ENCODE assay signal across 25 cellular contexts in the genomic region with DNA sequence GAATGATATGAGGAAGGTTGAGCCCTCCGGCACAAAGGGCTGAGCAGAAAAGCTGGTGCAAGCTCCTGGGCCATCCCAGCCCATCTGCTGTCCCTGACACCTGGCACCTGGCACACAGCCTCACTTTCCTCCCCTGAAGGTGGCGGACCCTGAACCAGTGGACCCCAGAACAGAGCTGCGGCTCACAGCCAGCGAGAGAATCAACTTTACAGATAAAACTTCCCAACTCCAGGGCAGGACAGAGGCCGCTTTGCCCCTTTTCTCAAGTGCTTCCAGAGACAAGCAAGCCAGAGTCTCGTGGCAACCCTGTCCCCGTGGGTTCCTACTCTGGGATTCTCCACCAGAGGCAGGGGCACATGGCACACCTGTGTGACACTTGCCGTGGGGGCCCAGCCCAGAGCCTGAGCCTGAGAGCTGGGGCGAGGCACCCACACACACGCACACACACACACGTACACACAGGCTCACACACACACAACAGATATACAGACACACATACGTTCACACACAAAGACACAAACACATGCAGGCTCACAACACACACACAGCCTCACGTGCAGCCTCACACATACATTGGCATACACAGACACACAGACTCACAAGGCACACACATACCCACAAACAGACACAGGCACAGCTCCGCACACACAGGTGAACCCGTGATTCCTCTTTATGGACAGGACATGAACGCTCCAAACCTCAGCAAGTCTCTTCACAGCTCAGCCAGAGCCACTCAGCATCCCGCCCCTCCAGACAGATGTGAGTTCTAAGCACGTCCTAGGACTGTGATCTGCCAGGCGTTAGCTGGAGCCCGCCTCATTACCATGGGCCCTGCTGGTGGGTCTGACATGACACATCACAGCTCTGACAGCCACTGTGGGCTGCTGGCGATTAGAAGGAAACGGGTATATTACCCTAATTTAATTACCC.
DNase-seq lines count a peak whose midpoint lies in the region; ATAC-seq and TF ChIP-seq lines count a peak whose summit lies in the region.
"Had no signal": no experiment of that assay in that cellular context is flagged by ENCODE, and none has a peak within 500 bp of the region (broad histone marks: within the 10 kb centered on the region; RNA-seq: fewer than 3 reads in every experiment).

No MANE protein-coding gene starts in this region.

- H3K9me3 Mint-ChIP-seq in stimulated activated naive CD8-positive, alpha-beta T cell treated with anti-CD3 and anti-CD28 coated beads, Interleukin-15, amount 100 ng/mL, for 72 hours = peaks cover 0 to 6% of the 10 kb centered on the region in 2 donors
- H3K9me3 Mint-ChIP-seq: activated CD4-positive, alpha-beta memory T cell treated with anti-CD3 and anti-CD28 coated beads, Interleukin-2, amount 10 ng/mL, durations not matched to agents 7 days and 5 days; central memory CD8-positive, alpha-beta T cell; T-helper 1 cell treated with Interleukin-12 subunit alpha and Interleukin-12 subunit beta and Interleukin-4 antibody, amounts not matched to agents 30 μg/mL and 1 μg/mL, for 36 hours had no signal

- no peak overlapping the region for H3K4me3 ChIP-seq in osteoblast (ENCODE audit: insufficient read depth, low read length)
- H3K4me3 ChIP-seq: BLaER1 treated with 17β-estradiol and CSF1 and Interleukin-3, amounts not matched to agents 10 nM and 100 nM; dorsolateral prefrontal cortex had no signal

- no peaks in the 10 kb centered on the region for H3K27me3 ChIP-seq in osteoblast (ENCODE audit: insufficient read depth, low read length)
- H3K27me3 ChIP-seq: BLaER1 treated with 17β-estradiol and CSF1 and Interleukin-3, amounts not matched to agents 10 nM and 100 nM had no signal

- H2AFZ ChIP-seq in osteoblast (ENCODE audit: low read length) = no peak overlapping the region

- H3K4me2 ChIP-seq in osteoblast (ENCODE audit: insufficient read depth, low read length) = no peak overlapping the region

- H4K20me1 ChIP-seq in osteoblast (ENCODE audit: insufficient read depth, low read length) = no peaks in the 10 kb centered on the region

- H3K27ac Mint-ChIP-seq in stimulated activated naive CD8-positive, alpha-beta T cell treated with anti-CD3 and anti-CD28 coated beads, Interleukin-15, amount 100 ng/mL, for 72 hours = no peak overlapping the region
- H3K27ac Mint-ChIP-seq: activated CD4-positive, alpha-beta memory T cell treated with anti-CD3 and anti-CD28 coated beads, Interleukin-2, amount 10 ng/mL, durations not matched to agents 7 days and 5 days; mesothelial cell of epicardium; naive B cell; T-helper 1 cell treated with Interleukin-12 subunit alpha and Interleukin-12 subunit beta and Interleukin-4 antibody, amounts not matched to agents 30 μg/mL and 1 μg/mL, for 36 hours had no signal

- no peak for TF ChIP-seq POLR2A in GM18505 (IDR thresholded peaks at IDR 0.05; ENCODE audit: borderline replicate concordance, extremely low read depth, insufficient read depth, insufficient read length)

- H3K36me3 ChIP-seq in osteoblast (ENCODE audit: insufficient read depth, low read length) = no peaks in the 10 kb centered on the region
- H3K36me3 ChIP-seq: BLaER1 treated with 17β-estradiol and CSF1 and Interleukin-3, amounts not matched to agents 10 nM and 100 nM had no signal

- no peaks in the 10 kb centered on the region for H3K4me1 ChIP-seq in osteoblast (ENCODE audit: insufficient read depth, low read length)

- no peak overlapping the region for H3K27ac ChIP-seq in osteoblast (ENCODE audit: low read depth, low read length)
- H3K27ac ChIP-seq: BLaER1 treated with 17β-estradiol and CSF1 and Interleukin-3, amounts not matched to agents 10 nM and 100 nM; dorsolateral prefrontal cortex had no signal

- no peaks in the 10 kb centered on the region for H3K9me3 ChIP-seq in osteoblast (ENCODE audit: low read depth, low read length)

- peak; percentile 11 for ATAC-seq in stimulated activated naive CD8-positive, alpha-beta T cell treated with anti-CD3 and anti-CD28 coated beads, Interleukin-15, Interleukin-2, amounts not matched to agents 100 U/mL and 50 U/mL, for 24 hours
- ATAC-seq in stimulated activated naive CD8-positive, alpha-beta T cell treated with anti-CD3 and anti-CD28 coated beads, Interleukin-15, amount 100 ng/mL, for 72 hours = no peak
- no peak for ATAC-seq in GM18505 (IDR thresholded peaks at IDR 0.05; ENCODE audit: unreplicated experiment)
- no peak for ATAC-seq in HG03342 (IDR thresholded peaks at IDR 0.05; ENCODE audit: unreplicated experiment)
- ATAC-seq: left ventricle myocardium superior had no signal

- no peak for TF ChIP-seq CTCF in osteoblast (IDR thresholded peaks at IDR 0.05; ENCODE audit: extremely low read depth, low read depth, low read length)

- H3K79me2 ChIP-seq in osteoblast (ENCODE audit: insufficient read depth, low read length) = no peaks in the 10 kb centered on the region

- no peak for DNase-seq in stimulated activated naive CD8-positive, alpha-beta T cell treated with anti-CD3 and anti-CD28 coated beads, Interleukin-15, Interleukin-2, amounts not matched to agents 100 U/mL and 50 U/mL, for 24 hours
- DNase-seq in stimulated activated naive CD8-positive, alpha-beta T cell treated with anti-CD3 and anti-CD28 coated beads, Interleukin-15, amount 100 ng/mL, for 72 hours = no peak
- DNase-seq in iPS-NIHi11 (ENCODE audit: low spot score) = peak; percentile 3
- DNase-seq in osteoblast (ENCODE audit: insufficient read length, low spot score, missing footprints) = peak; percentile 84
- DNase-seq in activated CD4-positive, CD25-positive, alpha-beta regulatory T cell (lab: John Stamatoyannopoulos, UW) = no peak
- DNase-seq in cerebellar nuclear complex (lab: John Stamatoyannopoulos, UW) = no peak
- DNase-seq: activated CD4-positive, alpha-beta memory T cell treated with anti-CD3 and anti-CD28 coated beads, Interleukin-2, amount 10 ng/mL, durations not matched to agents 7 days and 5 days; activated CD4-positive, alpha-beta T cell treated with anti-CD3 and anti-CD28 coated beads for 1 hour; activated gamma-delta T cell treated with Interleukin-2 at 50 U/mL for 16 hours; COR-L47; hypothalamus; Karpas-422; left ventricle myocardium superior; naive B cell; NCI-H1436; NCI-H2081 treated with DMSO at 0.1 percent for 48 hours; NCI-H345; trophoblast cell had no signal

- peaks cover 10% of the 10 kb centered on the region for H3K4me1 Mint-ChIP-seq in stimulated activated naive CD8-positive, alpha-beta T cell treated with anti-CD3 and anti-CD28 coated beads, Interleukin-15, amount 100 ng/mL, for 72 hours
- H3K4me1 Mint-ChIP-seq: activated CD4-positive, alpha-beta memory T cell treated with anti-CD3 and anti-CD28 coated beads, Interleukin-2, amount 10 ng/mL, durations not matched to agents 7 days and 5 days had no signal

- H3K4me3 Mint-ChIP-seq in stimulated activated naive CD8-positive, alpha-beta T cell treated with anti-CD3 and anti-CD28 coated beads, Interleukin-15, amount 100 ng/mL, for 72 hours = no peak overlapping the region
- H3K4me3 Mint-ChIP-seq: activated CD4-positive, alpha-beta memory T cell treated with anti-CD3 and anti-CD28 coated beads, Interleukin-2, amount 10 ng/mL, durations not matched to agents 7 days and 5 days; central memory CD8-positive, alpha-beta T cell; mesothelial cell of epicardium; naive B cell; T-helper 1 cell treated with Interleukin-12 subunit alpha and Interleukin-12 subunit beta and Interleukin-4 antibody, amounts not matched to agents 30 μg/mL and 1 μg/mL, for 36 hours had no signal

- peaks cover 23% of the 10 kb centered on the region for H3K27me3 Mint-ChIP-seq in stimulated activated naive CD8-positive, alpha-beta T cell treated with anti-CD3 and anti-CD28 coated beads, Interleukin-15, amount 100 ng/mL, for 72 hours
- H3K27me3 Mint-ChIP-seq: activated CD4-positive, alpha-beta memory T cell treated with anti-CD3 and anti-CD28 coated beads, Interleukin-2, amount 10 ng/mL, durations not matched to agents 7 days and 5 days had no signal

Comparison
In these comparisons a context has a peak if more than half of its experiments do, and no peak if none do; other contexts are left out.
1. DNase-seq: peak in iPS-NIHi11 (single experiment) and osteoblast (single experiment); none in stimulated activated naive CD8-positive, alpha-beta T cell treated with anti-CD3 and anti-CD28 coated beads, Interleukin-15, Interleukin-2, amounts not matched to agents 100 U/mL and 50 U/mL, for 24 hours (single experiment), stimulated activated naive CD8-positive, alpha-beta T cell treated with anti-CD3 and anti-CD28 coated beads, Interleukin-15, amount 100 ng/mL, for 72 hours (0 of 2), activated CD4-positive, CD25-positive, alpha-beta regulatory T cell (0 of 4) and cerebellar nuclear complex (0 of 2).